Comparison of ENCODE assay signal across 8 cellular contexts in genomic region chr21:24895885-24896734, GRCh38.
A peak's percentile ranks its signal among the peaks of the same experiment; 100 is the strongest.
DNase-seq lines count a peak whose midpoint lies in the region; ATAC-seq, FAIRE-seq and TF ChIP-seq lines count a peak whose summit lies in the region.

No MANE protein-coding gene starts in this region.

- DNase-seq in BE2C (peak; percentile 50), OCI-M2 (lab: John Stamatoyannopoulos, UW; ENCODE audit: unreplicated experiment) (peak; percentile 7), keratinocyte (ENCODE audit: low read depth, low spot score) (no peak), foreskin melanocyte (no peak)
- DNase-seq in activated naive CD4-positive, alpha-beta T cell treated with Interleukin-2 at 50 U/mL for 16 hours, result no peak
- DNase-seq in activated naive CD8-positive, alpha-beta T cell treated with anti-CD3 and anti-CD28 coated beads, Interleukin-2, amount 50 U/mL, for 24 hours, result no peak

- no peak overlapping the region for H3K27ac Mint-ChIP-seq in activated naive CD8-positive, alpha-beta T cell treated with anti-CD3 and anti-CD28 coated beads, Interleukin-2, amount 50 U/mL, for 24 hours

- FAIRE-seq in keratinocyte (lab: Jason Lieb, UNC), result no peak

- no peaks in the 10 kb centered on the region for H3K36me3 ChIP-seq in BE2C
- H3K36me3 ChIP-seq in keratinocyte (ENCODE audit: control insufficient read depth in 2 of 2, extremely low read depth in 1 of 2, insufficient read depth in 2 of 2, low read length in 2 of 2), result no peaks in the 10 kb centered on the region

- TF ChIP-seq CTCF in BE2C (IDR thresholded peaks at IDR 0.05; ENCODE audit: low read depth, low read length), result peak; percentile 80
- TF ChIP-seq CTCF in keratinocyte (optimal IDR thresholded peaks at IDR 0.05 in 1 of 3, IDR thresholded peaks at IDR 0.05 in 1 of 3, conservative IDR thresholded peaks at IDR 0.05 in 1 of 3; ENCODE audit: extremely low read depth in 1 of 3, insufficient read depth in 2 of 3, low read length in 3 of 3), result peak in 2 of 3 experiments; percentile 6 to 39

- peaks cover 19% of the 10 kb centered on the region for H3K4me1 ChIP-seq in BE2C
- no peaks in the 10 kb centered on the region for H3K4me1 ChIP-seq in keratinocyte (ENCODE audit: control insufficient read depth, extremely low read depth, insufficient read depth, low read length)

- no peak overlapping the region for H2AFZ ChIP-seq in keratinocyte (ENCODE audit: control insufficient read depth, low read length)

- H4K20me1 ChIP-seq in keratinocyte (ENCODE audit: control insufficient read depth, extremely low read depth, insufficient read depth, low read length), result no peaks in the 10 kb centered on the region

- no peak overlapping the region for H3K27ac ChIP-seq in keratinocyte (ENCODE audit: control insufficient read depth, insufficient read depth, low read length)

- H3K36me3 Mint-ChIP-seq in activated naive CD8-positive, alpha-beta T cell treated with anti-CD3 and anti-CD28 coated beads, Interleukin-2, amount 50 U/mL, for 24 hours (ENCODE audit: low read depth), result no peaks in the 10 kb centered on the region

- dilution Hi-C loops in keratinocyte (cut with MboI; ENCODE audit: extremely low pct_ligation_motif_present, low sequenced_read_pairs), result no loop called here

- H3K4me1 Mint-ChIP-seq in activated naive CD8-positive, alpha-beta T cell treated with anti-CD3 and anti-CD28 coated beads, Interleukin-2, amount 50 U/mL, for 24 hours, result no peaks in the 10 kb centered on the region

- no peaks in the 10 kb centered on the region for H3K9me1 ChIP-seq in keratinocyte (ENCODE audit: control insufficient read depth, extremely low read depth, insufficient read depth, low read length)

- no peak overlapping the region for H3K4me2 ChIP-seq in keratinocyte (ENCODE audit: control insufficient read depth, extremely low read depth, insufficient read depth, low read depth, low read length)

- H3K4me3 ChIP-seq in BE2C (ENCODE audit: low read depth, low read length) (no peak overlapping the region), keratinocyte (ENCODE audit: control insufficient read depth in 2 of 3, extremely low read depth in 1 of 3, insufficient read depth in 2 of 3, low read depth in 1 of 3, low read length in 3 of 3) (no peak overlapping the region)

- H3K9me3 Mint-ChIP-seq in activated naive CD8-positive, alpha-beta T cell treated with anti-CD3 and anti-CD28 coated beads, Interleukin-2, amount 50 U/mL, for 24 hours, result no peaks in the 10 kb centered on the region

- H3K27me3 ChIP-seq in BE2C, result no peaks in the 10 kb centered on the region
- H3K27me3 ChIP-seq in keratinocyte (ENCODE audit: control insufficient read depth, extremely low read depth, insufficient read depth, low read length), result no peaks in the 10 kb centered on the region

- ATAC-seq in GM19395 (IDR thresholded peaks at IDR 0.05; ENCODE audit: unreplicated experiment), result peak; percentile 80
- ATAC-seq in HG03432 (IDR thresholded peaks at IDR 0.05; ENCODE audit: unreplicated experiment), result peak; percentile 74
- ATAC-seq in activated naive CD8-positive, alpha-beta T cell treated with anti-CD3 and anti-CD28 coated beads, Interleukin-2, amount 50 U/mL, for 24 hours, result no peak

- H3K27me3 Mint-ChIP-seq in activated naive CD8-positive, alpha-beta T cell treated with anti-CD3 and anti-CD28 coated beads, Interleukin-2, amount 50 U/mL, for 24 hours, result no peaks in the 10 kb centered on the region

- H3K4me3 Mint-ChIP-seq in activated naive CD8-positive, alpha-beta T cell treated with anti-CD3 and anti-CD28 coated beads, Interleukin-2, amount 50 U/mL, for 24 hours, result no peak overlapping the region

- H3K9me3 ChIP-seq in BE2C, result no peaks in the 10 kb centered on the region
- H3K9me3 ChIP-seq in keratinocyte (ENCODE audit: control insufficient read depth, low read depth, low read length), result no peaks in the 10 kb centered on the region

- H3K9ac ChIP-seq in keratinocyte (ENCODE audit: control insufficient read depth, extremely low read depth, insufficient read depth, low read length), result no peak overlapping the region

- no peaks in the 10 kb centered on the region for H3K79me2 ChIP-seq in keratinocyte (ENCODE audit: control insufficient read depth, insufficient read depth, low read length)

Comparison
In these comparisons a context has a peak if more than half of its experiments do, and no peak if none do; other contexts are left out.
1. DNase-seq: peak in BE2C (single experiment) and OCI-M2 (single experiment); none in keratinocyte (single experiment), foreskin melanocyte (single experiment), activated naive CD4-positive, alpha-beta T cell treated with Interleukin-2 at 50 U/mL for 16 hours (single experiment) and activated naive CD8-positive, alpha-beta T cell treated with anti-CD3 and anti-CD28 coated beads, Interleukin-2, amount 50 U/mL, for 24 hours (single experiment).